Comparison of ENCODE assay signal across 1 cellular context in the genomic region with DNA sequence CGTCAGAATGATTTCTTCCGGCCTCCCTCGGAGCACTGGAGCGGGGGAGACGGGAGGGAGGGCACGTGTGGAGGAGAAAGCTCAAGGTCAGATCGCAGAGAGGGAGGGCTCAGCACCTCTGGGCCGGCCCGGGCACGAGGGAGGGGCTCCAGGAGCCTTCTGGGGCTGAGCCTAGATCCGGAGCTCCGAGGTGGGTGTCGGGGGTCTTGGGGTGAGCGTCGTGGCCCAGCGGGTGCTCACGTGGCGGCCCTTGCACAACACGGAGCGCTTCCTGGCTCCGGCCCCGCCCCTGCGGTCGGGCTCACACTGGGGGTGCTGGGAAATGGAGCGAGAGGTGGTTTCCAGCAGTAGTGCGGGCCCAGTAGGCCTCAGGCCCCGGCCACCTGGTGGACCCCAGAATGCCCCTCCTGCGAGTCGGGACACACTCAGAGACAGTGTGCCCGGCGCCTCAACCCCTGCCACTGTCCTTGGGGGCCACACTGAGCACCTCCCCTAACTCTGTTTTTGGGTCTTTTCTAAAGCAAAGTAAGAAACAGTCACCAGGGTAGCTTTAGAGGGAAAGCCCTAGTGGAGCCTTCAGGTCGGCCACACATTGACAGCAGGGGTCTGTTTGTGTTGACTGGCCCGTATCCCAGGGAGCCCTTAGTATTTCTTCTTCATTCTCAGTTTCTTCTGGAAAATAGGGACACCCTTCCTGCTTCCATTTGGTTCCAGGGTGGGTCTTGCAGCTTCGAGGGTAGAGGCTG.
TF ChIP-seq lines count a peak whose summit lies in the region.

No MANE protein-coding gene starts in this region.

TF ChIP-seq in HepG2, 621 proteins besides CTCF, POLR2A, EP300 and RAD21 (continued from another document and continues in another):
- TF ChIP-seq HMG20A (CRISPR knock-in tag; IDR thresholded peaks at IDR 0.05; ENCODE audit: borderline replicate concordance) (no peak), MBNL3 (CRISPR knock-in tag; conservative IDR thresholded peaks at IDR 0.05) (no peak), NFE2 (CRISPR knock-in tag; IDR thresholded peaks at IDR 0.05) (no peak), MIXL1 (CRISPR knock-in tag; IDR thresholded peaks at IDR 0.05) (no peak), ZNF205 (CRISPR knock-in tag; IDR thresholded peaks at IDR 0.05) (peak; percentile 89), YEATS4 (CRISPR knock-in tag; IDR thresholded peaks at IDR 0.05; ENCODE audit: borderline replicate concordance) (peak; percentile 82; the same call in 1 of the 2 replicates), HDAC6 (IDR thresholded peaks at IDR 0.05; ENCODE audit: low read depth, low read length) (no peak), CBFB (CRISPR knock-in tag; IDR thresholded peaks at IDR 0.05) (peak; percentile 35; the same call in 1 of the 2 replicates), TEAD3 (CRISPR knock-in tag; optimal IDR thresholded peaks at IDR 0.05; ENCODE audit: borderline replicate concordance) (peak; percentile 6), ZBTB3 (CRISPR knock-in tag; IDR thresholded peaks at IDR 0.05; ENCODE audit: borderline replicate concordance, low read depth) (0 out of 2 replicates have a peak, but pooled peaks have one; percentile 0), KLF11 (CRISPR knock-in tag; IDR thresholded peaks at IDR 0.05) (peak; percentile 63; the same call in 1 of the 2 replicates), ZNF343 (CRISPR knock-in tag; IDR thresholded peaks at IDR 0.05) (no peak), EZH2 (conservative IDR thresholded peaks at IDR 0.05; ENCODE audit: low read depth, low read length) (no peak), NONO (IDR thresholded peaks at IDR 0.05) (no peak), NONO (CRISPR knock-in tag; conservative IDR thresholded peaks at IDR 0.05) (0 out of 2 replicates have a peak, but pooled peaks have one; percentile 15), ISX (CRISPR knock-in tag; conservative IDR thresholded peaks at IDR 0.05) (0 out of 2 replicates have a peak, but pooled peaks have one; percentile 6), NCOA2 (CRISPR knock-in tag; IDR thresholded peaks at IDR 0.05) (peak; percentile 47), HDAC1 (CRISPR knock-in tag; IDR thresholded peaks at IDR 0.05) (no peak), ZNF337 (CRISPR knock-in tag; IDR thresholded peaks at IDR 0.05; ENCODE audit: borderline replicate concordance, low read depth) (peak; percentile 59; the same call in 1 of the 2 replicates), ZFP41 (CRISPR knock-in tag; IDR thresholded peaks at IDR 0.05; ENCODE audit: borderline replicate concordance) (peak; percentile 79; the same call in 1 of the 2 replicates), ZNF274 (CRISPR knock-in tag; IDR thresholded peaks at IDR 0.05) (peak; percentile 91; the same call in 1 of the 2 replicates), TARDBP (CRISPR knock-in tag; IDR thresholded peaks at IDR 0.05) (no peak; the same call in 1 of the 2 replicates), EEA1 (CRISPR knock-in tag; IDR thresholded peaks at IDR 0.05; ENCODE audit: borderline replicate concordance) (peak; percentile 55; the same call in 1 of the 2 replicates), SRSF4 (IDR thresholded peaks at IDR 0.05; ENCODE audit: low read depth, low read length, poor library complexity, severe bottlenecking) (no peak), GTF2F1 (IDR thresholded peaks at IDR 0.05; ENCODE audit: low read length) (no peak), ZFP36 (IDR thresholded peaks at IDR 0.05; ENCODE audit: borderline replicate concordance, low read depth, low read length, partially characterized antibody) (no peak), CEBPG (CRISPR knock-in tag; IDR thresholded peaks at IDR 0.05) (peak; percentile 82), KDM2A (CRISPR knock-in tag; IDR thresholded peaks at IDR 0.05; ENCODE audit: borderline replicate concordance, low read depth) (peak; percentile 71), ELF3 (CRISPR knock-in tag; IDR thresholded peaks at IDR 0.05) (peak; percentile 35; the same call in 1 of the 2 replicates), IRF2 (CRISPR knock-in tag; IDR thresholded peaks at IDR 0.05) (peak; percentile 4; the same call in 1 of the 2 replicates), NCOR1 (IDR thresholded peaks at IDR 0.05; ENCODE audit: borderline replicate concordance, low read length) (no peak), ZSCAN21 (CRISPR knock-in tag; IDR thresholded peaks at IDR 0.05; ENCODE audit: borderline replicate concordance) (0 out of 2 replicates have a peak, but pooled peaks have one; percentile 5), ZSCAN22 (CRISPR knock-in tag; IDR thresholded peaks at IDR 0.05) (no peak), IRX3 (CRISPR knock-in tag; IDR thresholded peaks at IDR 0.05; ENCODE audit: borderline replicate concordance, low read depth) (0 out of 2 replicates have a peak, but pooled peaks have one; percentile 55), MED8 (CRISPR knock-in tag; IDR thresholded peaks at IDR 0.05; ENCODE audit: insufficient replicate concordance) (no peak), ZNF446 (CRISPR knock-in tag; IDR thresholded peaks at IDR 0.05) (no peak), FOXM1 (CRISPR knock-in tag; IDR thresholded peaks at IDR 0.05) (no peak), PHF20 (CRISPR knock-in tag; IDR thresholded peaks at IDR 0.05) (no peak; the same call in 1 of the 2 replicates), THYN1 (CRISPR knock-in tag; IDR thresholded peaks at IDR 0.05; ENCODE audit: borderline replicate concordance, low read depth) (no peak)
- TF ChIP-seq, protein P1, sequence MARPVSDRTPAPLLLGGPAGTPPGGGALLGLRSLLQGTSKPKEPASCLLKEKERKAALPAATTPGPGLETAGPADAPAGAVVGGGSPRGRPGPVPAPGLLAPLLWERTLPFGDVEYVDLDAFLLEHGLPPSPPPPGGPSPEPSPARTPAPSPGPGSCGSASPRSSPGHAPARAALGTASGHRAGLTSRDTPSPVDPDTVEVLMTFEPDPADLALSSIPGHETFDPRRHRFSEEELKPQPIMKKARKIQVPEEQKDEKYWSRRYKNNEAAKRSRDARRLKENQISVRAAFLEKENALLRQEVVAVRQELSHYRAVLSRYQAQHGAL (CRISPR knock-in tag; IDR thresholded peaks at IDR 0.05; ENCODE audit: not compliant biosample characterization): no peak
- TF ChIP-seq, protein P2, sequence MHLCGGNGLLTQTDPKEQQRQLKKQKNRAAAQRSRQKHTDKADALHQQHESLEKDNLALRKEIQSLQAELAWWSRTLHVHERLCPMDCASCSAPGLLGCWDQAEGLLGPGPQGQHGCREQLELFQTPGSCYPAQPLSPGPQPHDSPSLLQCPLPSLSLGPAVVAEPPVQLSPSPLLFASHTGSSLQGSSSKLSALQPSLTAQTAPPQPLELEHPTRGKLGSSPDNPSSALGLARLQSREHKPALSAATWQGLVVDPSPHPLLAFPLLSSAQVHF (CRISPR knock-in tag; IDR thresholded peaks at IDR 0.05): no peak
- TF ChIP-seq, protein P3, sequence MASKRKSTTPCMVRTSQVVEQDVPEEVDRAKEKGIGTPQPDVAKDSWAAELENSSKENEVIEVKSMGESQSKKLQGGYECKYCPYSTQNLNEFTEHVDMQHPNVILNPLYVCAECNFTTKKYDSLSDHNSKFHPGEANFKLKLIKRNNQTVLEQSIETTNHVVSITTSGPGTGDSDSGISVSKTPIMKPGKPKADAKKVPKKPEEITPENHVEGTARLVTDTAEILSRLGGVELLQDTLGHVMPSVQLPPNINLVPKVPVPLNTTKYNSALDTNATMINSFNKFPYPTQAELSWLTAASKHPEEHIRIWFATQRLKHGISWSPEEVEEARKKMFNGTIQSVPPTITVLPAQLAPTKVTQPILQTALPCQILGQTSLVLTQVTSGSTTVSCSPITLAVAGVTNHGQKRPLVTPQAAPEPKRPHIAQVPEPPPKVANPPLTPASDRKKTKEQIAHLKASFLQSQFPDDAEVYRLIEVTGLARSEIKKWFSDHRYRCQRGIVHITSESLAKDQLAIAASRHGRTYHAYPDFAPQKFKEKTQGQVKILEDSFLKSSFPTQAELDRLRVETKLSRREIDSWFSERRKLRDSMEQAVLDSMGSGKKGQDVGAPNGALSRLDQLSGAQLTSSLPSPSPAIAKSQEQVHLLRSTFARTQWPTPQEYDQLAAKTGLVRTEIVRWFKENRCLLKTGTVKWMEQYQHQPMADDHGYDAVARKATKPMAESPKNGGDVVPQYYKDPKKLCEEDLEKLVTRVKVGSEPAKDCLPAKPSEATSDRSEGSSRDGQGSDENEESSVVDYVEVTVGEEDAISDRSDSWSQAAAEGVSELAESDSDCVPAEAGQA (IDR thresholded peaks at IDR 0.05; ENCODE audit: low read depth): no peak
- TF ChIP-seq, protein P3 (CRISPR knock-in tag; IDR thresholded peaks at IDR 0.05; ENCODE audit: borderline replicate concordance): no peak
- TF ChIP-seq, protein P4, sequence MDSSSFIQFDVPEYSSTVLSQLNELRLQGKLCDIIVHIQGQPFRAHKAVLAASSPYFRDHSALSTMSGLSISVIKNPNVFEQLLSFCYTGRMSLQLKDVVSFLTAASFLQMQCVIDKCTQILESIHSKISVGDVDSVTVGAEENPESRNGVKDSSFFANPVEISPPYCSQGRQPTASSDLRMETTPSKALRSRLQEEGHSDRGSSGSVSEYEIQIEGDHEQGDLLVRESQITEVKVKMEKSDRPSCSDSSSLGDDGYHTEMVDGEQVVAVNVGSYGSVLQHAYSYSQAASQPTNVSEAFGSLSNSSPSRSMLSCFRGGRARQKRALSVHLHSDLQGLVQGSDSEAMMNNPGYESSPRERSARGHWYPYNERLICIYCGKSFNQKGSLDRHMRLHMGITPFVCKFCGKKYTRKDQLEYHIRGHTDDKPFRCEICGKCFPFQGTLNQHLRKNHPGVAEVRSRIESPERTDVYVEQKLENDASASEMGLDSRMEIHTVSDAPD (CRISPR knock-in tag; IDR thresholded peaks at IDR 0.05): no peak
- TF ChIP-seq, protein P5, sequence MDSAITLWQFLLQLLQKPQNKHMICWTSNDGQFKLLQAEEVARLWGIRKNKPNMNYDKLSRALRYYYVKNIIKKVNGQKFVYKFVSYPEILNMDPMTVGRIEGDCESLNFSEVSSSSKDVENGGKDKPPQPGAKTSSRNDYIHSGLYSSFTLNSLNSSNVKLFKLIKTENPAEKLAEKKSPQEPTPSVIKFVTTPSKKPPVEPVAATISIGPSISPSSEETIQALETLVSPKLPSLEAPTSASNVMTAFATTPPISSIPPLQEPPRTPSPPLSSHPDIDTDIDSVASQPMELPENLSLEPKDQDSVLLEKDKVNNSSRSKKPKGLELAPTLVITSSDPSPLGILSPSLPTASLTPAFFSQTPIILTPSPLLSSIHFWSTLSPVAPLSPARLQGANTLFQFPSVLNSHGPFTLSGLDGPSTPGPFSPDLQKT (CRISPR knock-in tag; IDR thresholded peaks at IDR 0.05; ENCODE audit: borderline replicate concordance): no peak
- TF ChIP-seq, protein P6, sequence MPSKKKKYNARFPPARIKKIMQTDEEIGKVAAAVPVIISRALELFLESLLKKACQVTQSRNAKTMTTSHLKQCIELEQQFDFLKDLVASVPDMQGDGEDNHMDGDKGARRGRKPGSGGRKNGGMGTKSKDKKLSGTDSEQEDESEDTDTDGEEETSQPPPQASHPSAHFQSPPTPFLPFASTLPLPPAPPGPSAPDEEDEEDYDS (CRISPR knock-in tag; IDR thresholded peaks at IDR 0.05): no peak
- TF ChIP-seq, protein P7, sequence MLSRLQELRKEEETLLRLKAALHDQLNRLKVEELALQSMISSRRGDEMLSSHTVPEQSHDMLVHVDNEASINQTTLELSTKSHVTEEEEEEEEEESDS (CRISPR knock-in tag; IDR thresholded peaks at IDR 0.05; ENCODE audit: borderline replicate concordance): no peak
- TF ChIP-seq, protein P8, sequence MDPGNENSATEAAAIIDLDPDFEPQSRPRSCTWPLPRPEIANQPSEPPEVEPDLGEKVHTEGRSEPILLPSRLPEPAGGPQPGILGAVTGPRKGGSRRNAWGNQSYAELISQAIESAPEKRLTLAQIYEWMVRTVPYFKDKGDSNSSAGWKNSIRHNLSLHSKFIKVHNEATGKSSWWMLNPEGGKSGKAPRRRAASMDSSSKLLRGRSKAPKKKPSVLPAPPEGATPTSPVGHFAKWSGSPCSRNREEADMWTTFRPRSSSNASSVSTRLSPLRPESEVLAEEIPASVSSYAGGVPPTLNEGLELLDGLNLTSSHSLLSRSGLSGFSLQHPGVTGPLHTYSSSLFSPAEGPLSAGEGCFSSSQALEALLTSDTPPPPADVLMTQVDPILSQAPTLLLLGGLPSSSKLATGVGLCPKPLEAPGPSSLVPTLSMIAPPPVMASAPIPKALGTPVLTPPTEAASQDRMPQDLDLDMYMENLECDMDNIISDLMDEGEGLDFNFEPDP (CRISPR knock-in tag; conservative IDR thresholded peaks at IDR 0.05): peak; percentile 93
- TF ChIP-seq, protein P9, sequence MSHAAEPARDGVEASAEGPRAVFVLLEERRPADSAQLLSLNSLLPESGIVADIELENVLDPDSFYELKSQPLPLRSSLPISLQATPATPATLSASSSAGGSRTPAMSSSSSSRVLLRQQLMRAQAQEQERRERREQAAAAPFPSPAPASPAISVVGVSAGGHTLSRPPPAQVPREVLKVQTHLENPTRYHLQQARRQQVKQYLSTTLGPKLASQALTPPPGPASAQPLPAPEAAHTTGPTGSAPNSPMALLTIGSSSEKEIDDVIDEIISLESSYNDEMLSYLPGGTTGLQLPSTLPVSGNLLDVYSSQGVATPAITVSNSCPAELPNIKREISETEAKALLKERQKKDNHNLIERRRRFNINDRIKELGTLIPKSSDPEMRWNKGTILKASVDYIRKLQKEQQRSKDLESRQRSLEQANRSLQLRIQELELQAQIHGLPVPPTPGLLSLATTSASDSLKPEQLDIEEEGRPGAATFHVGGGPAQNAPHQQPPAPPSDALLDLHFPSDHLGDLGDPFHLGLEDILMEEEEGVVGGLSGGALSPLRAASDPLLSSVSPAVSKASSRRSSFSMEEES (CRISPR knock-in tag; IDR thresholded peaks at IDR 0.05): peak; percentile 77
